ENCODE assay signal across 7 cellular contexts in genomic region chr18:35345460-35345921, GRCh38. TPM values are rescaled to one million over a fixed set of nuclear protein-coding genes. Genes with fewer than 3 reads are reported as not detected.
DNase-seq lines count a peak whose midpoint lies in the region; ATAC-seq and TF ChIP-seq lines count a peak whose summit lies in the region.

No MANE protein-coding gene starts in this region.

- no CpG with 5 or more reads among the region's 6 CpGs for WGBS in mesendoderm (ENCODE audit: extremely low coverage, insufficient coverage, low lambda C conversion rate)
- 23% methylated on average over 6 of the region's 6 CpGs for WGBS in urinary bladder
- 40 to 58% methylated on average over 6 of the region's 6 CpGs for WGBS in lower leg skin, 2 donors

- H3K4me1 ChIP-seq in mesendoderm (ENCODE audit: control insufficient read depth, low read depth, low read length) (no peaks in the 10 kb centered on the region), urinary bladder (ENCODE audit: insufficient read depth) (no peaks in the 10 kb centered on the region)

- H2BK120ac ChIP-seq in mesendoderm (ENCODE audit: low read depth, low read length), result no peak overlapping the region

- intact Hi-C loops in lower leg skin (cut with DNase I; ENCODE audit: low total_unique reads), result loop anchor here (10.0 kb wide), 1 partner anchor 101 kb away; the partner anchor contains the start of gene ZNF397

- peaks cover 29% of the 10 kb centered on the region for H3K79me2 ChIP-seq in mesendoderm (ENCODE audit: control insufficient read depth, insufficient read depth, low read length)

- peak; percentile 23 for DNase-seq in MV-4-11 (lab: John Stamatoyannopoulos, UW)
- peak; percentile 6 for DNase-seq in brain pericyte (ENCODE audit: low read depth, low spot score)
- peak; percentile 69 for DNase-seq in mesendoderm
- DNase-seq in lower leg skin (ENCODE audit: low spot score in 2 of 2), result no peak
- DNase-seq in CD1c-positive myeloid dendritic cell (ENCODE audit: extremely low spot score), result no peak

- H3K27ac ChIP-seq in mesendoderm (ENCODE audit: low read depth, low read length) (no peak overlapping the region), urinary bladder (ENCODE audit: low read depth) (peak overlapping the region; percentile 41)

- H3K9ac ChIP-seq in mesendoderm (ENCODE audit: low read length), result no peak overlapping the region

- no peak overlapping the region for H4K8ac ChIP-seq in mesendoderm (ENCODE audit: low read depth, low read length)

- peaks cover 4% of the 10 kb centered on the region for H3K79me1 ChIP-seq in mesendoderm (ENCODE audit: low read length)

- H3K36me3 ChIP-seq in mesendoderm (ENCODE audit: control insufficient read depth, insufficient read depth, low read length), result no peaks in the 10 kb centered on the region
- no peaks in the 10 kb centered on the region for H3K36me3 ChIP-seq in urinary bladder (ENCODE audit: insufficient read depth)

- no peak overlapping the region for H3K4me3 ChIP-seq in mesendoderm (ENCODE audit: low read length)
- no peak overlapping the region for H3K4me3 ChIP-seq in urinary bladder (ENCODE audit: low read depth, low read length)
- no peak overlapping the region for H3K4me3 ChIP-seq in lower leg skin (ENCODE audit: low read depth, poor library complexity, severe bottlenecking)

- H3K27me3 ChIP-seq in mesendoderm (ENCODE audit: insufficient read depth, low read length, poor library complexity), result no peaks in the 10 kb centered on the region

- TF ChIP-seq POLR2A in lower leg skin (IDR thresholded peaks at IDR 0.05), result no peak

- peak overlapping the region; percentile 54 for H3K56ac ChIP-seq in mesendoderm (ENCODE audit: low read length)

- no peak overlapping the region for H2AK5ac ChIP-seq in mesendoderm (ENCODE audit: low read length)

- H2BK5ac ChIP-seq in mesendoderm (ENCODE audit: low read length), result no peak overlapping the region

- no peak overlapping the region for H4K5ac ChIP-seq in mesendoderm (ENCODE audit: low read length)

- H3K4me2 ChIP-seq in mesendoderm (ENCODE audit: low read length), result no peak overlapping the region

- no peak overlapping the region for H2BK15ac ChIP-seq in mesendoderm (replicated peaks; ENCODE audit: low read depth)

- TF ChIP-seq CTCF in lower leg skin (IDR thresholded peaks at IDR 0.05), result no peak

- H3K23ac ChIP-seq in mesendoderm (ENCODE audit: low read length), result no peak overlapping the region

- H3K18ac ChIP-seq in mesendoderm (ENCODE audit: low read length), result no peak overlapping the region

- peak overlapping the region; percentile 70 for H3K4ac ChIP-seq in mesendoderm (ENCODE audit: low read depth, low read length)

- peak; percentile 37 for ATAC-seq in GM19043 (IDR thresholded peaks at IDR 0.05; ENCODE audit: low read depth, unreplicated experiment)

RNA-seq across cellular contexts. Expression of gene ZNF24, which starts 1.3 kb away (rescaled TPM):
- 35.8 TPM for polyA plus RNA-seq in mesendoderm (2013, experiment 1 of 2)
- 35.7 TPM for polyA plus RNA-seq in mesendoderm (2013, experiment 2 of 2)
- 68.9 TPM for total RNA-seq in urinary bladder
- 22.7 TPM for polyA plus RNA-seq in urinary bladder
- 10 to 100 TPM; 27.2 to 32.4 (median 30.6) TPM for total RNA-seq in lower leg skin

RNA-seq across cellular contexts. Expression of gene ZNF396, which starts 31.6 kb away (rescaled TPM):
- 0.42 TPM for polyA plus RNA-seq in mesendoderm (2013, experiment 1 of 2)
- polyA plus RNA-seq in mesendoderm (2013, experiment 2 of 2), result 0.62 TPM
- total RNA-seq in urinary bladder, result 4.0 TPM
- polyA plus RNA-seq in urinary bladder, result 1.3 TPM
- total RNA-seq in lower leg skin, result 1 to 10 TPM in 3 of 4 donors, under 1 TPM in 1; 0.30 to 2.1 (median 1.1) TPM

RNA-seq across cellular contexts. Expression of gene ZSCAN30, which starts 55.5 kb away (rescaled TPM):
- 4.8 TPM for polyA plus RNA-seq in mesendoderm (2013, experiment 1 of 2)
- 4.9 TPM for polyA plus RNA-seq in mesendoderm (2013, experiment 2 of 2)
- 23.2 TPM for total RNA-seq in urinary bladder
- polyA plus RNA-seq in urinary bladder, result 9.1 TPM
- total RNA-seq in lower leg skin, result 10 to 100 TPM in 1 of 4 donors, 1 to 10 TPM in 3; 5.5 to 18.1 (median 8.0) TPM

Comparison
In these comparisons a context has a peak if more than half of its experiments do, and no peak if none do; other contexts are left out.
1. DNase-seq: peak in MV-4-11 (single experiment), brain pericyte (single experiment) and mesendoderm (single experiment); none in lower leg skin (0 of 2) and CD1c-positive myeloid dendritic cell (single experiment).